In genomic region chr6:30615958-30616810, GRCh38 we compare ENCODE assay signal across 6 cellular contexts. TPM values are rescaled to one million over a fixed set of nuclear protein-coding genes. Genes with fewer than 3 reads are reported as not detected.
A peak's percentile ranks its signal among the peaks of the same experiment; 100 is the strongest.
DNase-seq lines count a peak whose midpoint lies in the region; TF ChIP-seq lines count a peak whose summit lies in the region.

No MANE protein-coding gene starts in this region.

- peak overlapping the region; percentile 83 for H3K4me3 ChIP-seq in Loucy (ENCODE audit: low read length, poor library complexity, severe bottlenecking)
- H3K4me3 ChIP-seq in iPS-20b (ENCODE audit: low read length), result peak overlapping the region; percentile 83
- H3K4me3 ChIP-seq in transverse colon, result peak overlapping the region; percentile 53 to 76 (median 68)

- no peaks in the 10 kb centered on the region for H3K9me2 ChIP-seq in Loucy (replicated peaks; ENCODE audit: low read depth, low read length)

- H3K27ac ChIP-seq in iPS-20b (ENCODE audit: low read length), result peak overlapping the region; percentile 24
- H3K27ac ChIP-seq in transverse colon, result peak overlapping the region; percentile 94 to 98 (median 96)

- H3K27me3 ChIP-seq in Loucy (ENCODE audit: insufficient read depth, low read length, poor library complexity, severe bottlenecking) (peaks cover 19% of the 10 kb centered on the region), iPS-20b (ENCODE audit: insufficient read depth, low read length) (no peaks in the 10 kb centered on the region), transverse colon (no peaks in the 10 kb centered on the region)

- H3K36me3 ChIP-seq in Loucy (ENCODE audit: insufficient read depth, low read length) (peaks cover 15% of the 10 kb centered on the region), iPS-20b (ENCODE audit: insufficient read depth, low read depth, low read length) (peaks cover 56% of the 10 kb centered on the region), transverse colon (peaks cover 0 to 25% (median 12%) of the 10 kb centered on the region in 4 donors)

- in situ Hi-C loops in transverse colon (cut with MboI; ENCODE audit: low pct_ligation_motif_present in 1 of 4, low pct_unique_long_range_greater_than_20kb in 1 of 4, low sequenced_read_pairs in 3 of 4), result no loop called here

- no peak for TF ChIP-seq CTCF in Loucy (conservative IDR thresholded peaks at IDR 0.05; ENCODE audit: low read length)
- peak in 1 of 5 experiments; percentile 6 for TF ChIP-seq CTCF in transverse colon (IDR thresholded peaks at IDR 0.05)
- no peak for TF ChIP-seq CTCF in GM20000 (IDR thresholded peaks at IDR 0.05; ENCODE audit: extremely low read depth, missing control alignments)

- intact Hi-C loops in transverse colon (cut with DNase I; ENCODE audit: low total_unique reads), result loop anchor here (5.0 kb wide), 2 partner anchors 71 to 106 kb away; partner anchors contain the start of genes PPP1R18 and TUBB

- WGBS in transverse colon (ENCODE audit: low coverage in 1 of 2), 2 donors, result 0% methylated on average over 10 of the region's 10 CpGs

- no peak for TF ChIP-seq EP300 in transverse colon (IDR thresholded peaks at IDR 0.05; ENCODE audit: low read depth)

- DNase-seq in AML-193 (lab: John Stamatoyannopoulos, UW) (peak; percentile 50 to 61), transverse colon (no peak), GM20000 (ENCODE audit: low spot score) (no peak)
- DNase-seq in activated T-cell treated with anti-CD3 and anti-CD28 coated beads, Interleukin-2, amount 50 U/mL, for 1 hour, result peak; percentile 60

- H3F3A ChIP-seq in Loucy (ENCODE audit: low read depth), result peaks cover 12% of the 10 kb centered on the region; the same call in 1 of the 2 replicates

- peak overlapping the region; percentile 98 for H3K9ac ChIP-seq in Loucy (ENCODE audit: low read depth, low read length, poor library complexity, severe bottlenecking)
- H3K9ac ChIP-seq in iPS-20b (ENCODE audit: low read depth, low read length), result peak overlapping the region; percentile 98

- H3K79me2 ChIP-seq in Loucy (ENCODE audit: insufficient read depth, low read length), result peaks cover 81% of the 10 kb centered on the region

- H4K20me1 ChIP-seq in Loucy (ENCODE audit: insufficient read depth, low read length, poor library complexity, severe bottlenecking), result peaks cover 48% of the 10 kb centered on the region

- H3K9me3 ChIP-seq in Loucy (ENCODE audit: insufficient read depth, low read depth, low read length) (no peaks in the 10 kb centered on the region), iPS-20b (ENCODE audit: insufficient read depth, low read depth, low read length) (no peaks in the 10 kb centered on the region), transverse colon (no peaks in the 10 kb centered on the region)

- H3K4me1 ChIP-seq in Loucy (ENCODE audit: insufficient read depth, low read length, poor library complexity, severe bottlenecking) (peaks cover 33% of the 10 kb centered on the region), iPS-20b (ENCODE audit: insufficient read depth, low read length) (peaks cover 16% of the 10 kb centered on the region), transverse colon (peaks cover 14 to 51% (median 39%) of the 10 kb centered on the region in 4 donors)

- peak overlapping the region; percentile 83 for H3K4me2 ChIP-seq in Loucy (ENCODE audit: low read depth, low read length, poor library complexity, severe bottlenecking)

- no peak overlapping the region for H2AFZ ChIP-seq in Loucy (ENCODE audit: low read length)

- no peak for TF ChIP-seq POLR2A in transverse colon (IDR thresholded peaks at IDR 0.05)

RNA-seq across cellular contexts. Expression of gene PPP1R10, which starts 0.9 kb away (rescaled TPM):
- 10 to 100 TPM; 35.5 to 62.5 (median 53.8) TPM for total RNA-seq in transverse colon

RNA-seq across cellular contexts. Expression of gene MRPS18B, which starts 1.5 kb away (rescaled TPM):
- 10 to 100 TPM in 3 of 4 donors, 1 to 10 TPM in 1; 6.0 to 61.9 (median 39.4) TPM for total RNA-seq in transverse colon

RNA-seq across cellular contexts. Expression of gene ATAT1, which starts 10.5 kb away (rescaled TPM):
- 100 to 1,000 TPM in 1 of 4 donors, 10 to 100 TPM in 3; 10.6 to 174 (median 22.2) TPM for total RNA-seq in transverse colon

RNA-seq across cellular contexts. Expression of gene C6orf136, which starts 30.7 kb away (rescaled TPM):
- 100 to 1,000 TPM in 1 of 4 donors, 10 to 100 TPM in 3; 49.1 to 301 (median 63.5) TPM for total RNA-seq in transverse colon

RNA-seq across cellular contexts. Expression of gene ABCF1, which starts 44.9 kb away (rescaled TPM):
- total RNA-seq in transverse colon, result 10 to 100 TPM; 33.0 to 52.0 (median 40.1) TPM

Comparison
In these comparisons a context has a peak if more than half of its experiments do, and no peak if none do; other contexts are left out.
1. DNase-seq: peak in AML-193 (2 of 2) and activated T-cell treated with anti-CD3 and anti-CD28 coated beads, Interleukin-2, amount 50 U/mL, for 1 hour (single experiment); none in transverse colon (single experiment) and GM20000 (single experiment).
2. Peak in every context shown above with its lines, with median percentiles within 50 percentile points of each other: H3K4me3 ChIP-seq.